In the genomic region with DNA sequence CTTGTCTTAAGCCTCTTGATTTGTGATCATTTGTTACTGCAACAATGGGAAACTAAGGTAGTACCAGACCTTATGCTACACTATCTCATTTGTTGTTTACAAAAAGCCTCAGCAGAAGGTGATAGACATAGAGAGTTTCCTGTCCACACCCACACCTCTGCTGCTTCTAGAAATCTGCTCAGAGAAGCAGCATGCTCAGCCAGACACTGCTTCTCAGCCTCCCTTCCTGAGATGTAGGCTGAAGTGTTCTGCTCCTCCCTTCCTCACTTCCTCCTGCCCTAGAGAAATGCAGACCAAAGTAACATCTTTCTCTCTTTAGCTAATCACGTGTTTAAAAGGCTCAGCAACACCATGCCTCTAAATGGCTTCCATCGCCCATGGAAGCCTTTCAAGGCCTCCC, we compare ENCODE assay signal across 11 cellular contexts.
DNase-seq lines count a peak whose midpoint lies in the region; ATAC-seq, FAIRE-seq and TF ChIP-seq lines count a peak whose summit lies in the region.
"Had no signal": no experiment of that assay in that cellular context is flagged by ENCODE, and none has a peak within 500 bp of the region (broad histone marks: within the 10 kb centered on the region; RNA-seq: fewer than 3 reads in every experiment).

No MANE protein-coding gene starts in this region.

- WGBS in H1 (ENCODE audit: extremely low coverage in 1 of 2, insufficient coverage in 1 of 2, insufficient read length in 1 of 2, insufficient replicate concordance in 2 of 2, low coverage in 1 of 2, low lambda C conversion rate in 2 of 2, missing lambda C conversion rate in 1 of 2), 2 experiments: 87% methylated on average over 2 of the region's 2 CpGs; no CpG with 5 or more reads in 1 of the 2 experiments

- H3K27me3 ChIP-seq in H1 (replicated peaks in 1 of 4; ENCODE audit: control insufficient read depth in 3 of 4, extremely low read depth in 1 of 4, insufficient read depth in 3 of 4, low read length in 3 of 4) (peaks cover 0 to 15% (median 7%) of the 10 kb centered on the region in 4 experiments; a peak in 4 of 7 replicates), HAP-1 (ENCODE audit: low read depth) (no peaks in the 10 kb centered on the region)

- no peak for TF ChIP-seq RAD21 in H1 (IDR thresholded peaks at IDR 0.05 in 1 of 2, conservative IDR thresholded peaks at IDR 0.05 in 1 of 2; ENCODE audit: low read depth in 2 of 2, low read length in 2 of 2)

- no peaks in the 10 kb centered on the region for H4K20me1 ChIP-seq in H1 (replicated peaks in 1 of 2; ENCODE audit: control insufficient read depth in 1 of 2, insufficient read depth in 2 of 2, low read length in 2 of 2)

- H3K79me2 ChIP-seq in H1 (ENCODE audit: control insufficient read depth in 1 of 2, insufficient read depth in 2 of 2, low read length in 2 of 2): no peaks in the 10 kb centered on the region

- H2BK15ac ChIP-seq in H1 (ENCODE audit: low read length): no peak overlapping the region

- no peak overlapping the region for H3K9ac ChIP-seq in H1 (replicated peaks in 1 of 4; ENCODE audit: extremely low read depth in 1 of 4, low read depth in 3 of 4, low read length in 3 of 4)

- H3K18ac ChIP-seq in H1 (ENCODE audit: extremely low read depth, low read length): 0 out of 2 replicates have a peak overlapping the region, but pooled peaks have one; percentile 41

- H4K91ac ChIP-seq in H1 (replicated peaks; ENCODE audit: insufficient read length, low read length): peak overlapping the region; percentile 7

- no peaks in the 10 kb centered on the region for H3K79me1 ChIP-seq in H1 (ENCODE audit: low read depth, low read length)

- TF ChIP-seq CTCF in GM12864 (IDR thresholded peaks at IDR 0.05; ENCODE audit: low read depth, low read length, missing control alignments): no peak
- TF ChIP-seq CTCF in H1 (IDR thresholded peaks at IDR 0.05; ENCODE audit: control extremely low read depth in 1 of 3, insufficient read depth in 1 of 3, low read depth in 1 of 3, low read length in 3 of 3): no peak

- in situ Hi-C loops in HAP-1 (cut with MboI; ENCODE audit: low sequenced_read_pairs): no loop called here

- H3K9me3 ChIP-seq in H1 (ENCODE audit: insufficient read depth in 2 of 2, low read depth in 1 of 2, low read length in 1 of 2) (peaks cover 13% of the 10 kb centered on the region in 2 experiments), HAP-1 (no peaks in the 10 kb centered on the region)

- no peak overlapping the region for H3K27ac ChIP-seq in H1 (ENCODE audit: low read depth, low read length)

- no peak overlapping the region for H3K4ac ChIP-seq in H1 (replicated peaks; ENCODE audit: insufficient read length, low read depth, low read length)

- H3K4me3 ChIP-seq in GM12864 (ENCODE audit: low read depth, low read length): no peak overlapping the region
- no peak overlapping the region for H3K4me3 ChIP-seq in H1 (ENCODE audit: extremely low read depth in 1 of 4, insufficient read depth in 2 of 4, low read depth in 3 of 4, low read length in 4 of 4)
- no peak overlapping the region for H3K4me3 ChIP-seq in HAP-1
- H3K4me3 ChIP-seq: lung had no signal

- no peak for TF ChIP-seq POLR2A in H1 (IDR thresholded peaks at IDR 0.05; ENCODE audit: control extremely low read depth in 1 of 2, low read depth in 2 of 2, low read length in 2 of 2)

- H3K23me2 ChIP-seq in H1 (ENCODE audit: low read depth, low read length): no peaks in the 10 kb centered on the region

- no peak overlapping the region for H2AK5ac ChIP-seq in H1 (ENCODE audit: low read depth, low read length)

- POLR2A ChIA-PET in H1 (lab: Charles Lee; ENCODE audit: partially characterized antibody): no interaction called here

- DNase-seq in GM12864 (ENCODE audit: low read depth): peak; percentile 70
- DNase-seq in T-helper 22 cell (ENCODE audit: low read depth): peak; percentile 10
- no peak for DNase-seq in H1 (ENCODE audit: low read depth in 1 of 2, low spot score in 2 of 2)
- no peak for DNase-seq in HAP-1 (ENCODE audit: low spot score in 2 of 2)
- DNase-seq in NCI-H524 treated with DMSO at 0.1 percent for 48 hours (lab: John Stamatoyannopoulos, UW): no peak
- no peak for DNase-seq in NCI-H1694 (lab: John Stamatoyannopoulos, UW)
- DNase-seq: NCI-H1930 had no signal

- H3K23ac ChIP-seq in H1 (ENCODE audit: insufficient read length): no peak overlapping the region

- H2BK12ac ChIP-seq in H1 (ENCODE audit: low read depth, low read length): 0 out of 2 replicates have a peak overlapping the region, but pooled peaks have one; percentile 46

- H4K8ac ChIP-seq in H1 (ENCODE audit: extremely low read depth, insufficient read depth, low read length): no peak overlapping the region

- no peak overlapping the region for H2BK20ac ChIP-seq in H1 (ENCODE audit: low read length)

- H4K5ac ChIP-seq in H1 (ENCODE audit: insufficient read length, low read depth, low read length): no peak overlapping the region

- H3K56ac ChIP-seq in H1 (replicated peaks; ENCODE audit: insufficient read length, low read depth, low read length): no peak overlapping the region

- CTCF ChIA-PET in H1 (lab: Charles Lee; ENCODE audit: partially characterized antibody): interaction anchor here (0.6 to 1.0 kb wide), 2 partner anchors 9 to 1921 kb away, joined by 3 to 4 read pairs; no protein-coding TSS in a partner anchor

- no peak overlapping the region for H2AFZ ChIP-seq in H1 (ENCODE audit: low read length)

- peak; percentile 37 for ATAC-seq in GM21423 (IDR thresholded peaks at IDR 0.05; ENCODE audit: unreplicated experiment)
- ATAC-seq in HG03159 (IDR thresholded peaks at IDR 0.05; ENCODE audit: unreplicated experiment): no peak

- no peak overlapping the region; a peak in 1 of 4 replicates for H3K4me2 ChIP-seq in H1 (ENCODE audit: insufficient read depth in 1 of 2, low read depth in 2 of 2, low read length in 2 of 2)

- H3K36me3 ChIP-seq in H1 (ENCODE audit: control insufficient read depth in 2 of 4, insufficient read depth in 4 of 4, low read length in 3 of 4) (no peaks in the 10 kb centered on the region), HAP-1 (replicated peaks) (no peaks in the 10 kb centered on the region)

- no peak for FAIRE-seq in H1 (lab: Jason Lieb, UNC)
- FAIRE-seq: G401.6 had no signal

- H3K14ac ChIP-seq in H1 (ENCODE audit: insufficient read length): no peak overlapping the region

- peaks cover 0 to 3% (median 0%) of the 10 kb centered on the region in 4 experiments; a peak in 2 of 7 replicates for H3K4me1 ChIP-seq in H1 (replicated peaks in 1 of 4; ENCODE audit: control insufficient read depth in 3 of 4, insufficient read depth in 4 of 4, low read length in 3 of 4)
- H3K4me1 ChIP-seq in HAP-1: no peaks in the 10 kb centered on the region

- no peak overlapping the region for H2BK120ac ChIP-seq in H1 (replicated peaks; ENCODE audit: low read depth, low read length)

- no peak overlapping the region for H2BK5ac ChIP-seq in H1 (ENCODE audit: low read depth, low read length)

- no peak for TF ChIP-seq EP300 in H1 (IDR thresholded peaks at IDR 0.05; ENCODE audit: borderline replicate concordance in 1 of 2, low read depth in 2 of 2, low read length in 2 of 2)

TF ChIP-seq in H1, 55 proteins besides CTCF, POLR2A, EP300 and RAD21:
- no peak for TF ChIP-seq SP1 (IDR thresholded peaks at IDR 0.05; ENCODE audit: low read depth, low read length)
- no peak for TF ChIP-seq SAP30 (IDR thresholded peaks at IDR 0.05; ENCODE audit: insufficient read depth, insufficient replicate concordance, low read length)
- no peak for TF ChIP-seq NANOG (IDR thresholded peaks at IDR 0.05; ENCODE audit: insufficient read depth, low read depth, low read length, poor library complexity, severe bottlenecking)
- no peak for TF ChIP-seq JUN (IDR thresholded peaks at IDR 0.05; ENCODE audit: low read depth, low read length)
- TF ChIP-seq CHD1 (IDR thresholded peaks at IDR 0.05; ENCODE audit: low read depth, low read length): no peak
TF ChIP-seq in H1: peak in this region for 0.

Comparison
In these comparisons a context has a peak if more than half of its experiments do, and no peak if none do; other contexts are left out.
1. DNase-seq: peak in GM12864 (single experiment) and T-helper 22 cell (single experiment); none in H1 (0 of 2), HAP-1 (0 of 2), NCI-H524 treated with DMSO at 0.1 percent for 48 hours (single experiment) and NCI-H1694 (single experiment).